Comparison of ENCODE assay signal across 8 cellular contexts in genomic region chr3:159911011-159911663, GRCh38.
DNase-seq lines count a peak whose midpoint lies in the region; ATAC-seq, FAIRE-seq and TF ChIP-seq lines count a peak whose summit lies in the region.

No MANE protein-coding gene starts in this region.

- CTCF ChIA-PET in activated naive CD4-positive, alpha-beta T cell treated with anti-CD3 and anti-CD28 coated beads for 36 hours (lab: Charles Lee) = no interaction called here

- H3K36me3 ChIP-seq in astrocyte (ENCODE audit: insufficient read depth, low read length) (no peaks in the 10 kb centered on the region), H7 (replicated peaks; ENCODE audit: control insufficient read depth, insufficient read depth, low read length) (no peaks in the 10 kb centered on the region)

- peaks cover 11% of the 10 kb centered on the region for H3K4me1 Mint-ChIP-seq in activated naive CD4-positive, alpha-beta T cell treated with anti-CD3 and anti-CD28 coated beads for 36 hours (ENCODE audit: low read depth)
- peaks cover 22% of the 10 kb centered on the region for H3K4me1 Mint-ChIP-seq in astrocyte (ENCODE audit: low read depth, unreplicated experiment)

- no peak overlapping the region for H3K9ac ChIP-seq in astrocyte (ENCODE audit: low read length)

- H3K4me3 ChIP-seq in astrocyte (ENCODE audit: insufficient read depth, low read depth, low read length) (no peak overlapping the region), H7 (ENCODE audit: insufficient read depth, low read depth, low read length) (no peak overlapping the region)

- H3K27me3 ChIP-seq in astrocyte (ENCODE audit: insufficient read depth, low read length) (no peaks in the 10 kb centered on the region), H7 (ENCODE audit: control insufficient read depth, insufficient read depth, low read length) (no peaks in the 10 kb centered on the region)

- ATAC-seq in HG03097 (IDR thresholded peaks at IDR 0.05; ENCODE audit: low FRiP score, unreplicated experiment) (peak; percentile 75), sciatic nerve (peak; percentile 32)

- no peaks in the 10 kb centered on the region for H3K4me1 ChIP-seq in astrocyte (ENCODE audit: insufficient read depth, low read length)

- peaks cover 5% of the 10 kb centered on the region for H3K27me3 Mint-ChIP-seq in activated naive CD4-positive, alpha-beta T cell treated with anti-CD3 and anti-CD28 coated beads for 36 hours (ENCODE audit: low read depth)
- no peaks in the 10 kb centered on the region for H3K27me3 Mint-ChIP-seq in astrocyte (ENCODE audit: low read depth, unreplicated experiment)

- no peak overlapping the region for H3K27ac Mint-ChIP-seq in activated naive CD4-positive, alpha-beta T cell treated with anti-CD3 and anti-CD28 coated beads for 36 hours
- peak overlapping the region; percentile 53 for H3K27ac Mint-ChIP-seq in astrocyte (ENCODE audit: unreplicated experiment)

- no peak for TF ChIP-seq CTCF in astrocyte (IDR thresholded peaks at IDR 0.05; ENCODE audit: insufficient read depth, low read depth, low read length)

- peak overlapping the region; percentile 28 for H3K4me3 Mint-ChIP-seq in activated naive CD4-positive, alpha-beta T cell treated with anti-CD3 and anti-CD28 coated beads for 36 hours
- H3K4me3 Mint-ChIP-seq in astrocyte (ENCODE audit: unreplicated experiment) = no peak overlapping the region

- no peak overlapping the region for H2AFZ ChIP-seq in astrocyte (ENCODE audit: low read depth, low read length)

- H3K27ac ChIP-seq in astrocyte (ENCODE audit: low read depth, low read length) = no peak overlapping the region

- peak; percentile 28 for DNase-seq in activated naive CD4-positive, alpha-beta T cell treated with anti-CD3 and anti-CD28 coated beads for 36 hours
- DNase-seq in activated naive CD4-positive, alpha-beta T cell treated with Interleukin-2 at 50 U/mL for 16 hours = no peak
- no peak for DNase-seq in astrocyte (ENCODE audit: low read depth)
- no peak for DNase-seq in sciatic nerve (ENCODE audit: low spot score)
- no peak for DNase-seq in DMS79 treated with DMSO at 0.1 percent for 48 hours (lab: John Stamatoyannopoulos, UW)
- DNase-seq in posterior vena cava (ENCODE audit: low spot score) = no peak
- DNase-seq in H7 = no peak

- no peak for FAIRE-seq in astrocyte (lab: Jason Lieb, UNC)

- H4K20me1 ChIP-seq in astrocyte (ENCODE audit: insufficient read depth, low read length) = no peaks in the 10 kb centered on the region

- intact Hi-C loops in activated naive CD4-positive, alpha-beta T cell treated with anti-CD3 and anti-CD28 coated beads for 36 hours (cut with micrococcal nuclease) = no loop called here
- intact Hi-C loops in sciatic nerve (cut with DNase I) = no loop called here
- intact Hi-C loops in posterior vena cava (cut with DNase I) = no loop called here

- H3K9me3 Mint-ChIP-seq in activated naive CD4-positive, alpha-beta T cell treated with anti-CD3 and anti-CD28 coated beads for 36 hours = no peaks in the 10 kb centered on the region
- no peaks in the 10 kb centered on the region for H3K9me3 Mint-ChIP-seq in astrocyte (ENCODE audit: unreplicated experiment)

- H3K36me3 Mint-ChIP-seq in activated naive CD4-positive, alpha-beta T cell treated with anti-CD3 and anti-CD28 coated beads for 36 hours (ENCODE audit: low read depth) = no peaks in the 10 kb centered on the region
- H3K36me3 Mint-ChIP-seq in astrocyte (ENCODE audit: low read depth, unreplicated experiment) = no peaks in the 10 kb centered on the region

- no peaks in the 10 kb centered on the region for H3K79me2 ChIP-seq in astrocyte (ENCODE audit: insufficient read depth, low read length)

- H3K4me2 ChIP-seq in astrocyte (ENCODE audit: low read length) = peak overlapping the region; percentile 43

- no peaks in the 10 kb centered on the region for H3K9me3 ChIP-seq in astrocyte (ENCODE audit: insufficient read depth, low read depth, low read length)
